10 cellular contexts compared by ENCODE assay signal in the genomic region with DNA sequence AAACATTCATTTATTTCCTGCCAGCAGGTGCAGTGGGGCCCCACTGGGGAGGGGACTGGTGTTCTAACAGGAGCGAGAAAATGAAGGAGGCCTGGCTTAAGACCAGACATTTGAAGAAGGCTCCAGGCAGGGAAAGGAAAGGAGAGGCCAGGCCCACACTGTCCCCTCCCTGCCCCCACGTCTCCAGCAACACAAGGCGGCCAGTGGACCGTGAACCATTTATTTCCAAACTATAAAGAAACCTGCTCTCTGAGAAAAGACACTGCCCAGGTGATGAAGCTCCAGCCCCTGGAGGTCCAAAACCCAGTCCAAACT. TPM values are rescaled to one million over a fixed set of nuclear protein-coding genes. Genes with fewer than 3 reads are reported as not detected.
DNase-seq lines count a peak whose midpoint lies in the region; ATAC-seq and TF ChIP-seq lines count a peak whose summit lies in the region.
"Had no signal": no experiment of that assay in that cellular context is flagged by ENCODE, and none has a peak within 500 bp of the region (broad histone marks: within the 10 kb centered on the region; RNA-seq: fewer than 3 reads in every experiment).

No MANE protein-coding gene starts in this region.

- peaks cover 24% of the 10 kb centered on the region for H3K4me1 Mint-ChIP-seq in endodermal cell
- H3K4me1 Mint-ChIP-seq in stimulated activated memory B cell treated with anti-CD40 and anti-IgM and Interleukin-4, amounts not matched to agents 10 μg/mL and 1 μg/mL and 100 μg/mL, for 72 hours: peaks cover 44% of the 10 kb centered on the region

- no peaks in the 10 kb centered on the region for H3K27me3 ChIP-seq in endodermal cell (ENCODE audit: control insufficient read depth, insufficient read depth, low read length, poor library complexity, severe bottlenecking)

- H3K9ac ChIP-seq in endodermal cell (ENCODE audit: extremely low read depth, low read length, poor library complexity, severe bottlenecking): no peak overlapping the region

- H3K4me3 ChIP-seq in endodermal cell (ENCODE audit: low read length): no peak overlapping the region

- no peak for TF ChIP-seq CTCF in endodermal cell (conservative IDR thresholded peaks at IDR 0.05)

- ATAC-seq in stimulated activated memory B cell treated with anti-CD40 and anti-IgM and Interleukin-4, amounts not matched to agents 10 μg/mL and 1 μg/mL and 100 μg/mL, for 72 hours: peak; percentile 12
- ATAC-seq in GM18520 (IDR thresholded peaks at IDR 0.05; ENCODE audit: unreplicated experiment) (no peak), GM18909 (IDR thresholded peaks at IDR 0.05; ENCODE audit: poor library complexity, unreplicated experiment) (no peak)

- 96% methylated on average over 4 of the region's 4 CpGs; no CpG with 5 or more reads in 1 of the 2 experiments for WGBS in endodermal cell (ENCODE audit: insufficient coverage in 1 of 2, insufficient read length in 1 of 2), 2 experiments

- peaks cover 2% of the 10 kb centered on the region for H3K27me3 Mint-ChIP-seq in endodermal cell (ENCODE audit: insufficient read depth)
- H3K27me3 Mint-ChIP-seq in stimulated activated memory B cell treated with anti-CD40 and anti-IgM and Interleukin-4, amounts not matched to agents 10 μg/mL and 1 μg/mL and 100 μg/mL, for 72 hours: no peaks in the 10 kb centered on the region
- H3K27me3 Mint-ChIP-seq: activated naive CD4-positive, alpha-beta T cell treated with anti-CD3 and anti-CD28 coated beads, Interleukin-2, amount 50 U/mL, for 24 hours had no signal

- DNase-seq in NCI-H1092 treated with DMSO at 0.1 percent for 48 hours (lab: John Stamatoyannopoulos, UW): peak; percentile 19
- no peak for DNase-seq in NCI-H1092 (lab: John Stamatoyannopoulos, UW)
- DNase-seq in NCI-H2196 (lab: John Stamatoyannopoulos, UW; ENCODE audit: unreplicated experiment): peak; percentile 64
- no peak for DNase-seq in endodermal cell
- DNase-seq in A172 (ENCODE audit: low spot score): no peak

- peak overlapping the region; percentile 88 for H3K27ac ChIP-seq in endodermal cell (ENCODE audit: low read depth, low read length)
- H3K27ac ChIP-seq: 22Rv1 had no signal

- H3K27ac Mint-ChIP-seq in endodermal cell: no peak overlapping the region
- peak overlapping the region; percentile 91 for H3K27ac Mint-ChIP-seq in stimulated activated memory B cell treated with anti-CD40 and anti-IgM and Interleukin-4, amounts not matched to agents 10 μg/mL and 1 μg/mL and 100 μg/mL, for 72 hours

- no peaks in the 10 kb centered on the region for H3K9me3 ChIP-seq in endodermal cell (ENCODE audit: control insufficient read depth, low read length)

- H3K4me3 Mint-ChIP-seq in endodermal cell: no peak overlapping the region
- peak overlapping the region; percentile 32 for H3K4me3 Mint-ChIP-seq in stimulated activated memory B cell treated with anti-CD40 and anti-IgM and Interleukin-4, amounts not matched to agents 10 μg/mL and 1 μg/mL and 100 μg/mL, for 72 hours
- H3K4me3 Mint-ChIP-seq: activated naive CD4-positive, alpha-beta T cell treated with anti-CD3 and anti-CD28 coated beads, Interleukin-2, amount 50 U/mL, for 24 hours had no signal

- peaks cover 4% of the 10 kb centered on the region for H3K4me1 ChIP-seq in endodermal cell (ENCODE audit: control insufficient read depth, insufficient read depth, low read length)

- peaks cover 23% of the 10 kb centered on the region for H3K36me3 Mint-ChIP-seq in endodermal cell (ENCODE audit: low read depth)
- H3K36me3 Mint-ChIP-seq in stimulated activated memory B cell treated with anti-CD40 and anti-IgM and Interleukin-4, amounts not matched to agents 10 μg/mL and 1 μg/mL and 100 μg/mL, for 72 hours: peaks cover 37% of the 10 kb centered on the region

- no peaks in the 10 kb centered on the region for H3K9me3 Mint-ChIP-seq in endodermal cell
- peaks cover 3% of the 10 kb centered on the region for H3K9me3 Mint-ChIP-seq in stimulated activated memory B cell treated with anti-CD40 and anti-IgM and Interleukin-4, amounts not matched to agents 10 μg/mL and 1 μg/mL and 100 μg/mL, for 72 hours
- H3K9me3 Mint-ChIP-seq: activated naive CD4-positive, alpha-beta T cell treated with anti-CD3 and anti-CD28 coated beads, Interleukin-2, amount 50 U/mL, for 24 hours had no signal

- peaks cover 13% of the 10 kb centered on the region for H3K36me3 ChIP-seq in endodermal cell (ENCODE audit: control insufficient read depth, insufficient read depth, low read length)

RNA-seq across cellular contexts. Expression of gene CDH22, which starts 41.4 kb away (rescaled TPM):
- total RNA-seq in endodermal cell: under 1 TPM; 0.22 to 0.77 TPM
- polyA plus RNA-seq in endodermal cell (2013, experiment 1 of 2): 0.68 TPM
- polyA plus RNA-seq in endodermal cell (2013, experiment 2 of 2): 0.83 TPM
- not detected in 2 replicates for total RNA-seq in A172 (2014; rRNA removed; shearing (Covaris generic))

RNA-seq across cellular contexts. Expression of gene ELMO2, which starts 56.7 kb away (rescaled TPM):
- 10 to 100 TPM; 44.8 to 52.8 TPM for total RNA-seq in endodermal cell
- polyA plus RNA-seq in endodermal cell (2013, experiment 1 of 2): 47.4 TPM
- 46.7 TPM for polyA plus RNA-seq in endodermal cell (2013, experiment 2 of 2)
- total RNA-seq in A172 (2014; rRNA removed; shearing (Covaris generic)): 33.4 and 44.9 TPM in 2 replicates

Comparison
In these comparisons a context has a peak if more than half of its experiments do, and no peak if none do; other contexts are left out.
1. DNase-seq: peak in NCI-H1092 treated with DMSO at 0.1 percent for 48 hours (single experiment) and NCI-H2196 (single experiment); none in NCI-H1092 (single experiment), endodermal cell (single experiment) and A172 (single experiment).